3 cellular contexts compared by ENCODE assay signal in the genomic region with DNA sequence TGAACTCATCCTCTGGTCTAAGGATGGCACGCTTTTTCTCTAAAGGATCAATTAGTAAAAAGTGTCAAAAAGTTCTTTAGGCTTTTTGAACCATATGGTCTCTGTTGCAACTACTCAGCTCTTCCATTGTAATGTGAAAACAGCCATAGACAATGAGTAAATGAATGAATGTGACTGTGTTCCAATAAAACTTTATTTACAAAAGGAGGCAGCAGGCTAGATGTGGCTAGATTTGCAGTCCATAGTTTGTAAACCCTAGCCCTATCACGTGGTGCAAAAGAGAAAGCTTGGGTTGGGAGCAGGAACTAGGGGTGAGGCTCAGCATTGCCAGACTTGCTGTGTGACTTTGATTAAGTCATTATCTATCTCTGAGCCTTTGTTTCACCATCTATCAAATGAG.
TF ChIP-seq lines count a peak whose summit lies in the region.

No MANE protein-coding gene starts in this region.

TF ChIP-seq in A549, 52 proteins besides CTCF, POLR2A, EP300 and RAD21:
- TF ChIP-seq MYC (IDR thresholded peaks at IDR 0.05; ENCODE audit: borderline replicate concordance, low read length) = no peak
- no peak for TF ChIP-seq ATOH8 (CRISPR knock-in tag; IDR thresholded peaks at IDR 0.05; ENCODE audit: low read depth)
- 0 out of 2 replicates have a peak, but pooled peaks have one; percentile 11 for TF ChIP-seq USF2 (IDR thresholded peaks at IDR 0.05)

TF ChIP-seq in H1, 55 proteins besides CTCF, POLR2A, EP300 and RAD21:
- no peak for TF ChIP-seq RXRA (IDR thresholded peaks at IDR 0.05; ENCODE audit: insufficient read depth, low read depth, low read length)
- no peak for TF ChIP-seq TEAD4 (IDR thresholded peaks at IDR 0.05; ENCODE audit: low read depth, low read length)
- TF ChIP-seq EZH2 (IDR thresholded peaks at IDR 0.05; ENCODE audit: low read depth, low read length, severe bottlenecking) = no peak
- TF ChIP-seq, protein P1, sequence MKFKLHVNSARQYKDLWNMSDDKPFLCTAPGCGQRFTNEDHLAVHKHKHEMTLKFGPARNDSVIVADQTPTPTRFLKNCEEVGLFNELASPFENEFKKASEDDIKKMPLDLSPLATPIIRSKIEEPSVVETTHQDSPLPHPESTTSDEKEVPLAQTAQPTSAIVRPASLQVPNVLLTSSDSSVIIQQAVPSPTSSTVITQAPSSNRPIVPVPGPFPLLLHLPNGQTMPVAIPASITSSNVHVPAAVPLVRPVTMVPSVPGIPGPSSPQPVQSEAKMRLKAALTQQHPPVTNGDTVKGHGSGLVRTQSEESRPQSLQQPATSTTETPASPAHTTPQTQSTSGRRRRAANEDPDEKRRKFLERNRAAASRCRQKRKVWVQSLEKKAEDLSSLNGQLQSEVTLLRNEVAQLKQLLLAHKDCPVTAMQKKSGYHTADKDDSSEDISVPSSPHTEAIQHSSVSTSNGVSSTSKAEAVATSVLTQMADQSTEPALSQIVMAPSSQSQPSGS (IDR thresholded peaks at IDR 0.05; ENCODE audit: low read length) = no peak
- no peak for TF ChIP-seq SUZ12 (IDR thresholded peaks at IDR 0.05; ENCODE audit: low read length)
- TF ChIP-seq CBX8 (IDR thresholded peaks at IDR 0.05; ENCODE audit: borderline replicate concordance, low read depth, low read length) = no peak
- no peak for TF ChIP-seq KDM4A (IDR thresholded peaks at IDR 0.05; ENCODE audit: low read depth, low read length, severe bottlenecking)
- no peak for TF ChIP-seq JUN (IDR thresholded peaks at IDR 0.05; ENCODE audit: low read depth, low read length)
- no peak for TF ChIP-seq SP2 (IDR thresholded peaks at IDR 0.05; ENCODE audit: low read length)
- TF ChIP-seq BCL11A (IDR thresholded peaks at IDR 0.05; ENCODE audit: low read depth in 2 of 2, low read length in 2 of 2) = no peak

TF ChIP-seq in HEK293T, 16 proteins besides CTCF, POLR2A, EP300 and RAD21:
- TF ChIP-seq FOXA1 (IDR thresholded peaks at IDR 0.05) = no peak
- TF ChIP-seq BHLHE40 (IDR thresholded peaks at IDR 0.05; ENCODE audit: borderline replicate concordance) = no peak
- TF ChIP-seq TARDBP (IDR thresholded peaks at IDR 0.05) = no peak
- no peak for TF ChIP-seq CTBP1 (IDR thresholded peaks at IDR 0.05; ENCODE audit: borderline replicate concordance)
- TF ChIP-seq SUZ12 (IDR thresholded peaks at IDR 0.05) = no peak
- TF ChIP-seq, protein P2, sequence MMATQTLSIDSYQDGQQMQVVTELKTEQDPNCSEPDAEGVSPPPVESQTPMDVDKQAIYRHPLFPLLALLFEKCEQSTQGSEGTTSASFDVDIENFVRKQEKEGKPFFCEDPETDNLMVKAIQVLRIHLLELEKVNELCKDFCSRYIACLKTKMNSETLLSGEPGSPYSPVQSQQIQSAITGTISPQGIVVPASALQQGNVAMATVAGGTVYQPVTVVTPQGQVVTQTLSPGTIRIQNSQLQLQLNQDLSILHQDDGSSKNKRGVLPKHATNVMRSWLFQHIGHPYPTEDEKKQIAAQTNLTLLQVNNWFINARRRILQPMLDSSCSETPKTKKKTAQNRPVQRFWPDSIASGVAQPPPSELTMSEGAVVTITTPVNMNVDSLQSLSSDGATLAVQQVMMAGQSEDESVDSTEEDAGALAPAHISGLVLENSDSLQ (IDR thresholded peaks at IDR 0.05) = no peak
- TF ChIP-seq FOXM1 (IDR thresholded peaks at IDR 0.05; ENCODE audit: borderline replicate concordance) = no peak
- no peak for TF ChIP-seq NFRKB (IDR thresholded peaks at IDR 0.05)
- no peak for TF ChIP-seq FOXK2 (IDR thresholded peaks at IDR 0.05)
- no peak for TF ChIP-seq ZNF384 (IDR thresholded peaks at IDR 0.05)
- TF ChIP-seq L3MBTL2 (conservative IDR thresholded peaks at IDR 0.05) = no peak
- TF ChIP-seq LEF1 (IDR thresholded peaks at IDR 0.05; ENCODE audit: borderline replicate concordance) = no peak
- no peak for TF ChIP-seq SP1 (IDR thresholded peaks at IDR 0.05)
- TF ChIP-seq HDGF (IDR thresholded peaks at IDR 0.05; ENCODE audit: borderline replicate concordance) = no peak
